ENCODE assay signal across 13 cellular contexts in genomic region chr3:4719011-4719649, GRCh38.
DNase-seq lines count a peak whose midpoint lies in the region; ATAC-seq, FAIRE-seq and TF ChIP-seq lines count a peak whose summit lies in the region.
"Had no signal": no experiment of that assay in that cellular context is flagged by ENCODE, and none has a peak within 500 bp of the region (broad histone marks: within the 10 kb centered on the region; RNA-seq: fewer than 3 reads in every experiment).

No MANE protein-coding gene starts in this region.

- H3K27ac ChIP-seq in astrocyte (ENCODE audit: low read depth, low read length): no peak overlapping the region
- H3K27ac ChIP-seq in mesenchymal stem cell (ENCODE audit: low read length, poor library complexity, severe bottlenecking): peak overlapping the region; percentile 11
- H3K27ac ChIP-seq in testis: peak overlapping the region; percentile 2 to 58

- WGBS in mesenchymal stem cell: 79% methylated on average over 11 of the region's 11 CpGs
- 55 to 68% methylated on average over 11 of the region's 11 CpGs for WGBS in testis, 2 donors

- no peak overlapping the region for H3K4me3 Mint-ChIP-seq in activated CD4-positive, alpha-beta T cell treated with anti-CD3 and anti-CD28 coated beads, Interleukin-2, amount 10 ng/mL, durations not matched to agents 24 days and 14 days
- no peak overlapping the region for H3K4me3 Mint-ChIP-seq in astrocyte (ENCODE audit: unreplicated experiment)

- H4K20me1 ChIP-seq in astrocyte (ENCODE audit: insufficient read depth, low read length): no peaks in the 10 kb centered on the region

- no peaks in the 10 kb centered on the region for H3K9me3 Mint-ChIP-seq in activated CD4-positive, alpha-beta T cell treated with anti-CD3 and anti-CD28 coated beads, Interleukin-2, amount 10 ng/mL, durations not matched to agents 24 days and 14 days
- no peaks in the 10 kb centered on the region for H3K9me3 Mint-ChIP-seq in astrocyte (ENCODE audit: unreplicated experiment)
- H3K9me3 Mint-ChIP-seq: activated T-helper 2 cell treated with anti-CD3 and anti-CD28 coated beads, Interferon-gamma antibody, Interleukin-2, Interleukin-4, amounts not matched to agents 10 μg/mL and 5 μg/mL and 100 μg/mL, durations not matched to agents 14 hours and 24 hours and 36 hours had no signal

- H2BK12ac ChIP-seq in mesenchymal stem cell (ENCODE audit: low read length in 2 of 2): peak overlapping the region in 1 of 2 experiments; percentile 67

- H4K91ac ChIP-seq in mesenchymal stem cell (ENCODE audit: low read length): no peak overlapping the region

- no peak for TF ChIP-seq POLR2A in testis (IDR thresholded peaks at IDR 0.05)

- H3K27me3 ChIP-seq in astrocyte (ENCODE audit: insufficient read depth, low read length) (no peaks in the 10 kb centered on the region), mesenchymal stem cell (ENCODE audit: control insufficient read depth in 1 of 2, insufficient read depth in 1 of 2, low read length in 2 of 2) (no peaks in the 10 kb centered on the region), testis (no peaks in the 10 kb centered on the region)

- no peak overlapping the region for H3K23ac ChIP-seq in mesenchymal stem cell (ENCODE audit: low read length in 2 of 2)

- H3K4me1 ChIP-seq in astrocyte (ENCODE audit: insufficient read depth, low read length) (peaks cover 48% of the 10 kb centered on the region), mesenchymal stem cell (ENCODE audit: control insufficient read depth, insufficient read depth, low read depth, low read length) (peaks cover 24% of the 10 kb centered on the region), testis (peaks cover 44% of the 10 kb centered on the region)

- no peak for DNase-seq in activated CD4-positive, alpha-beta T cell treated with anti-CD3 and anti-CD28 coated beads, Interleukin-2, amount 10 ng/mL, durations not matched to agents 24 days and 14 days
- DNase-seq in activated CD4-positive, alpha-beta T cell treated with anti-CD3 and anti-CD28 coated beads for 48 hours: no peak
- DNase-seq in astrocyte (ENCODE audit: low read depth) (no peak), mesenchymal stem cell (peak; percentile 37), testis (no peak), activated gamma-delta T cell treated with Interleukin-2 at 50 U/mL for 16 hours (no peak), NCI-H1092 treated with DMSO at 0.1 percent for 48 hours (lab: John Stamatoyannopoulos, UW) (no peak)
- DNase-seq: H7, NCI-H226, posterior cingulate gyrus had no signal

- intact Hi-C loops in activated CD4-positive, alpha-beta T cell treated with anti-CD3 and anti-CD28 coated beads, Interleukin-2, amount 10 ng/mL, durations not matched to agents 24 days and 14 days (cut with micrococcal nuclease): no loop called here
- intact Hi-C loops in testis (cut with DNase I; ENCODE audit: low total_unique reads): no loop called here

- H2AFZ ChIP-seq in astrocyte (ENCODE audit: low read depth, low read length): no peak overlapping the region
- no peak overlapping the region for H2AFZ ChIP-seq in mesenchymal stem cell (ENCODE audit: low read depth, low read length)

- H3K18ac ChIP-seq in mesenchymal stem cell (ENCODE audit: low read depth in 1 of 2, low read length in 2 of 2): peak overlapping the region in 1 of 2 experiments; percentile 18

- no peak for TF ChIP-seq CTCF in astrocyte (IDR thresholded peaks at IDR 0.05; ENCODE audit: insufficient read depth, low read depth, low read length)
- no peak for TF ChIP-seq CTCF in testis (IDR thresholded peaks at IDR 0.05)

- H3K9ac ChIP-seq in astrocyte (ENCODE audit: low read length): no peak overlapping the region
- H3K9ac ChIP-seq in mesenchymal stem cell (ENCODE audit: low read length): no peak overlapping the region

- H3K9me3 ChIP-seq in astrocyte (ENCODE audit: insufficient read depth, low read depth, low read length): no peaks in the 10 kb centered on the region
- no peaks in the 10 kb centered on the region for H3K9me3 ChIP-seq in mesenchymal stem cell (ENCODE audit: control insufficient read depth, low read length)
- no peaks in the 10 kb centered on the region for H3K9me3 ChIP-seq in testis

- H3K14ac ChIP-seq in mesenchymal stem cell (ENCODE audit: low read length in 2 of 2): no peak overlapping the region

- no peak for FAIRE-seq in astrocyte (lab: Jason Lieb, UNC)
- FAIRE-seq: K562 had no signal

- peak overlapping the region in 1 of 2 experiments; percentile 33 for H3K4ac ChIP-seq in mesenchymal stem cell (ENCODE audit: low read depth in 1 of 2, low read length in 2 of 2)

- H3K4me3 ChIP-seq in astrocyte (ENCODE audit: insufficient read depth, low read depth, low read length) (no peak overlapping the region), mesenchymal stem cell (ENCODE audit: insufficient read depth in 1 of 2, low read depth in 1 of 2, low read length in 2 of 2) (no peak overlapping the region), testis (no peak overlapping the region)
- H3K4me3 ChIP-seq: K562 had no signal

- no peak for ATAC-seq in GM21367 (IDR thresholded peaks at IDR 0.05; ENCODE audit: unreplicated experiment)
- ATAC-seq: K562 had no signal

- no peak overlapping the region for H4K8ac ChIP-seq in mesenchymal stem cell (ENCODE audit: low read length)

- H2BK120ac ChIP-seq in mesenchymal stem cell (ENCODE audit: low read depth, low read length): no peak overlapping the region

- peak overlapping the region; percentile 54 for H3K27ac Mint-ChIP-seq in activated CD4-positive, alpha-beta T cell treated with anti-CD3 and anti-CD28 coated beads, Interleukin-2, amount 10 ng/mL, durations not matched to agents 24 days and 14 days
- peak overlapping the region; percentile 8 for H3K27ac Mint-ChIP-seq in astrocyte (ENCODE audit: unreplicated experiment)
- H3K27ac Mint-ChIP-seq: activated T-helper 2 cell treated with anti-CD3 and anti-CD28 coated beads, Interferon-gamma antibody, Interleukin-2, Interleukin-4, amounts not matched to agents 10 μg/mL and 5 μg/mL and 100 μg/mL, durations not matched to agents 14 hours and 24 hours and 36 hours had no signal

- H3K79me2 ChIP-seq in astrocyte (ENCODE audit: insufficient read depth, low read length): no peaks in the 10 kb centered on the region

- peak overlapping the region; percentile 99 for H2AK5ac ChIP-seq in mesenchymal stem cell (ENCODE audit: low read length, severe bottlenecking)

- H3K27me3 Mint-ChIP-seq in activated CD4-positive, alpha-beta T cell treated with anti-CD3 and anti-CD28 coated beads, Interleukin-2, amount 10 ng/mL, durations not matched to agents 24 days and 14 days: no peaks in the 10 kb centered on the region
- no peaks in the 10 kb centered on the region for H3K27me3 Mint-ChIP-seq in astrocyte (ENCODE audit: low read depth, unreplicated experiment)

- H2BK5ac ChIP-seq in mesenchymal stem cell (ENCODE audit: low read depth, low read length, poor library complexity, severe bottlenecking): no peak overlapping the region

- H2BK15ac ChIP-seq in mesenchymal stem cell (ENCODE audit: low read depth, poor library complexity, severe bottlenecking): no peak overlapping the region

- H3K36me3 ChIP-seq in astrocyte (ENCODE audit: insufficient read depth, low read length) (no peaks in the 10 kb centered on the region), mesenchymal stem cell (ENCODE audit: control insufficient read depth in 1 of 2, insufficient read depth in 2 of 2, low read depth in 1 of 2, low read length in 2 of 2) (no peaks in the 10 kb centered on the region), testis (ENCODE audit: low read depth, missing control alignments) (no peaks in the 10 kb centered on the region)

- peaks cover 28% of the 10 kb centered on the region for H3K36me3 Mint-ChIP-seq in activated CD4-positive, alpha-beta T cell treated with anti-CD3 and anti-CD28 coated beads, Interleukin-2, amount 10 ng/mL, durations not matched to agents 24 days and 14 days (ENCODE audit: low read depth)
- no peaks in the 10 kb centered on the region for H3K36me3 Mint-ChIP-seq in astrocyte (ENCODE audit: low read depth, unreplicated experiment)

- H3K79me1 ChIP-seq in mesenchymal stem cell (replicated peaks; ENCODE audit: low read length, poor library complexity, severe bottlenecking): no peaks in the 10 kb centered on the region

- peaks cover 40% of the 10 kb centered on the region for H3K4me1 Mint-ChIP-seq in activated CD4-positive, alpha-beta T cell treated with anti-CD3 and anti-CD28 coated beads, Interleukin-2, amount 10 ng/mL, durations not matched to agents 24 days and 14 days
- peaks cover 57% of the 10 kb centered on the region for H3K4me1 Mint-ChIP-seq in astrocyte (ENCODE audit: low read depth, unreplicated experiment)

- no peak overlapping the region for H3K4me2 ChIP-seq in astrocyte (ENCODE audit: low read length)
- no peak overlapping the region for H3K4me2 ChIP-seq in mesenchymal stem cell (ENCODE audit: low read length, poor library complexity, severe bottlenecking)
